ENCODE assay signal across 1 cellular context in the genomic region with DNA sequence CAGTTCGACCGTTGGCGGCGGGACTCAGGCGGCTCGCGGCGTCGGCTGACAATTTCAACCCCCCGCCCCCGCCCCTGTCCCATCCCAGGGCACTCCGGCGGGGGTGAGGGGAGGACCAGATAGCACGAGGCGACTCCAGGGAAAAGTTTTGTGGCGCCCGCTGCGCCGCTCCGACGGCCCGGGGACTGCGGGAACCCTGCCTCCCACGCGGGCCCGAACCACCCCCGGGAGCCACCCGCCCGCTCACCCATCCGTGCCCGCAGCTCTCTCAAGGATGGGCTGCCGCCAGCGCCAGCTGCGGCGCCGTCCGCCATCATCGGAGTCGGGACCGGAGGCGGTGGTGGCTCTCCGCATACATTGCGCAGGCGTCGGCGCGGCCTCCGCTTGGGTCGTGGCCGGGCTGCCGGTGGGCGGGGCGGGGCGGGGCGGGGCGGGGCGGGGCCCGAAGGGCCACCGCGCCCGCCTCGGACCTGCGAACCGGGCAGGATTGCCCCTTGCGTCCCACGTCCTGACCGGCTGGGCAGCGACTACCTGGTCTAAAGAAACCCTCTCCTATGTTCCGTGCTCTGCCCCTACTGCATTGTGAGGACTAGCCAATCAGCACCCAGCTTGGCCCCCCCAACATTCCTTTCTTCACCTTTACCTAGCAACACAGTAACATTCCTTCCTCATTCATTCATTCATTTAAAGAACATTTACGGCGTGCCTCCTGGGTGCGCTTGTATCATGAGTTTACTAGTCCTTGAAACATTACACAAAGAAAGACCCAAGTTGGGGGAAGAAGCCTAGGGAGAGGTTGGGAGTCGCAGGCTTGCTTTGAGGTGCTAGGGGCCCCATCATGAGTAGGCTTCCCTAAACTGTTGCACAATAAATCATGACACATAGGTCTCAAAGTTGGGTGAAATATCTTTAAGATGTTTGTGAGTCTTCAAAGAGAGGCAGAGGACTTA.
TF ChIP-seq lines count a peak whose summit lies in the region.

A gene with protein sequence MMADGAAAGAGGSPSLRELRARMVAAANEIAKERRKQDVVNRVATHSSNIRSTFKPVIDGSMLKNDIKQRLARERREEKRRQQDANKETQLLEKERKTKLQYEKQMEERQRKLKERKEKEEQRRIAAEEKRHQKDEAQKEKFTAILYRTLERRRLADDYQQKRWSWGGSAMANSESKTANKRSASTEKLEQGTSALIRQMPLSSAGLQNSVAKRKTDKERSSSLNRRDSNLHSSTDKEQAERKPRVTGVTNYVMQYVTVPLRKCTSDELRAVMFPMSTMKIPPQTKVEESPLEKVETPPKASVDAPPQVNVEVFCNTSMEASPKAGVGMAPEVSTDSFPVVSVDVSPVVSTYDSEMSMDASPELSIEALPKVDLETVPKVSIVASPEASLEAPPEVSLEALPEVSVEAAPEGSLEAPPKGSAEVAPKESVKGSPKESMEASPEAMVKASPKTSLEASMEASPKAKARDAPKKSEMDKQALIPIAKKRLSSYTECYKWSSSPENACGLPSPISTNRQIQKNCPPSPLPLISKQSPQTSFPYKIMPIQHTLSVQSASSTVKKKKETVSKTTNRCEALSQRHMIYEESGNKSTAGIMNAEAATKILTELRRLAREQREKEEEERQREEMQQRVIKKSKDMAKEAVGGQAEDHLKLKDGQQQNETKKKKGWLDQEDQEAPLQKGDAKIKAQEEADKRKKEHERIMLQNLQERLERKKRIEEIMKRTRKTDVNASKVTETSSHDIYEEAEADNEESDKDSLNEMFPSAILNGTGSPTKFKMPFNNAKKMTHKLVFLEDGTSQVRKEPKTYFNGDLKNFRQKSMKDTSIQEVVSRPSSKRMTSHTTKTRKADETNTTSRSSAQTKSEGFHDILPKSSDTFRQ (minus strand): TSS at position 359 of the 950 bp plus-strand sequence. CDS start 42 bp downstream, at position 317.

TF ChIP-seq in WTC11, 78 proteins besides CTCF, POLR2A, EP300 and RAD21 (continued from another document):
- TF ChIP-seq, protein P1, sequence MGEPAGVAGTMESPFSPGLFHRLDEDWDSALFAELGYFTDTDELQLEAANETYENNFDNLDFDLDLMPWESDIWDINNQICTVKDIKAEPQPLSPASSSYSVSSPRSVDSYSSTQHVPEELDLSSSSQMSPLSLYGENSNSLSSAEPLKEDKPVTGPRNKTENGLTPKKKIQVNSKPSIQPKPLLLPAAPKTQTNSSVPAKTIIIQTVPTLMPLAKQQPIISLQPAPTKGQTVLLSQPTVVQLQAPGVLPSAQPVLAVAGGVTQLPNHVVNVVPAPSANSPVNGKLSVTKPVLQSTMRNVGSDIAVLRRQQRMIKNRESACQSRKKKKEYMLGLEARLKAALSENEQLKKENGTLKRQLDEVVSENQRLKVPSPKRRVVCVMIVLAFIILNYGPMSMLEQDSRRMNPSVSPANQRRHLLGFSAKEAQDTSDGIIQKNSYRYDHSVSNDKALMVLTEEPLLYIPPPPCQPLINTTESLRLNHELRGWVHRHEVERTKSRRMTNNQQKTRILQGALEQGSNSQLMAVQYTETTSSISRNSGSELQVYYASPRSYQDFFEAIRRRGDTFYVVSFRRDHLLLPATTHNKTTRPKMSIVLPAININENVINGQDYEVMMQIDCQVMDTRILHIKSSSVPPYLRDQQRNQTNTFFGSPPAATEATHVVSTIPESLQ (CRISPR knock-in tag; IDR thresholded peaks at IDR 0.05): no peak
- TF ChIP-seq, protein P2, sequence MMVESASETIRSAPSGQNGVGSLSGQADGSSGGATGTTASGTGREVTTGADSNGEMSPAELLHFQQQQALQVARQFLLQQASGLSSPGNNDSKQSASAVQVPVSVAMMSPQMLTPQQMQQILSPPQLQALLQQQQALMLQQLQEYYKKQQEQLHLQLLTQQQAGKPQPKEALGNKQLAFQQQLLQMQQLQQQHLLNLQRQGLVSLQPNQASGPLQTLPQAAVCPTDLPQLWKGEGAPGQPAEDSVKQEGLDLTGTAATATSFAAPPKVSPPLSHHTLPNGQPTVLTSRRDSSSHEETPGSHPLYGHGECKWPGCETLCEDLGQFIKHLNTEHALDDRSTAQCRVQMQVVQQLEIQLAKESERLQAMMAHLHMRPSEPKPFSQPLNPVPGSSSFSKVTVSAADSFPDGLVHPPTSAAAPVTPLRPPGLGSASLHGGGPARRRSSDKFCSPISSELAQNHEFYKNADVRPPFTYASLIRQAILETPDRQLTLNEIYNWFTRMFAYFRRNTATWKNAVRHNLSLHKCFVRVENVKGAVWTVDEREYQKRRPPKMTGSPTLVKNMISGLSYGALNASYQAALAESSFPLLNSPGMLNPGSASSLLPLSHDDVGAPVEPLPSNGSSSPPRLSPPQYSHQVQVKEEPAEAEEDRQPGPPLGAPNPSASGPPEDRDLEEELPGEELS (CRISPR knock-in tag; IDR thresholded peaks at IDR 0.05): no peak
- TF ChIP-seq, protein P3, sequence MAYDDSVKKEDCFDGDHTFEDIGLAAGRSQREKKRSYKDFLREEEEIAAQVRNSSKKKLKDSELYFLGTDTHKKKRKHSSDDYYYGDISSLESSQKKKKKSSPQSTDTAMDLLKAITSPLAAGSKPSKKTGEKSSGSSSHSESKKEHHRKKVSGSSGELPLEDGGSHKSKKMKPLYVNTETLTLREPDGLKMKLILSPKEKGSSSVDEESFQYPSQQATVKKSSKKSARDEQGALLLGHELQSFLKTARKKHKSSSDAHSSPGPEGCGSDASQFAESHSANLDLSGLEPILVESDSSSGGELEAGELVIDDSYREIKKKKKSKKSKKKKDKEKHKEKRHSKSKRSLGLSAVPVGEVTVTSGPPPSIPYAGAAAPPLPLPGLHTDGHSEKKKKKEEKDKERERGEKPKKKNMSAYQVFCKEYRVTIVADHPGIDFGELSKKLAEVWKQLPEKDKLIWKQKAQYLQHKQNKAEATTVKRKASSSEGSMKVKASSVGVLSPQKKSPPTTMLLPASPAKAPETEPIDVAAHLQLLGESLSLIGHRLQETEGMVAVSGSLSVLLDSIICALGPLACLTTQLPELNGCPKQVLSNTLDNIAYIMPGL (CRISPR knock-in tag; IDR thresholded peaks at IDR 0.05): no peak
- TF ChIP-seq ZNF263 (CRISPR knock-in tag; IDR thresholded peaks at IDR 0.05; ENCODE audit: low read depth): no peak
